ENCODE assay signal across 22 cellular contexts in the genomic region with DNA sequence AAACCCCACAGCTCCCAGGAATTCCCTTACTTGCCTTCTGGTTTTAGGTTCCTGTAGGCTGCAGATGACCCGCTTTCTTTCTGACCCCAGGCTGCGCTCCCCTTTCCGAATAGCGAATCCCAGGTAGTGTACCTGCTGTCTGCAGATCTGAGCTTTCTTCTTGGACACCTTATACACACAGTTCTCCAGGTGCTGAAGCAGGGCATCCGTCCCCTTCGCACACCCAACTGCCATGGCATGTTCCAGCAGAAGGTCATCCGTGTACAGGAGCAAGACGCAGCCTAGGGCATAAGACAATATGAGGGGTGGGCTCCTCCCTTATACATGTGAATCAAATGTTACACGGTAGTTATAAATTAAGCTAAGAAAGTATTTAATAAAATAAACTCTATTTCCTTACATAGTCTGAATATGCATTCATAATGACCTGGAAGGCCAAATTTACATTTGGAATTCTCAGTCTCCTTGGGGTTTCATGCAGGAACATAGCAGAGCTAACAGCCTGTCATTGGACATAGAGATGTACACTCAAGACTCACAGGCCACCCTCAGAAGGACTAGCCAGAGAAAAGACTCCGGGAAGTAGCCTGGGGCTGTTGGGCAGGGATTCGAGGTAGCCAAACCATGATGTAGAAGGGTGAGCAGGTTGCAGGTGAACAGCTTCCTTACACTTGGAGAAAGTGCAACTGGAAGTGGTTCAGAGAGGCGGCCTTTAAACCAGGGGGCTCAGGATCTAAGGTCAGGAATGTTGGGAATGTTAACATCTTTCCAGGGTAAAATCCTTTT.
"Had no signal": no experiment of that assay in that cellular context is flagged by ENCODE, and none has a peak within 500 bp of the region (broad histone marks: within the 10 kb centered on the region; RNA-seq: fewer than 3 reads in every experiment).

No MANE protein-coding gene starts in this region.

- H3K27ac ChIP-seq: HL-60, SJSA1, SK-N-MC had no signal

- FAIRE-seq: RCC 7860 had no signal

- H3K27me3 ChIP-seq: MG63, SJSA1 had no signal

- DNase-seq: Karpas-422, KG1, MG63, NCI-H1092 treated with DMSO at 0.1 percent for 48 hours, NCI-H1436, NCI-H187, NCI-H2029, NCI-H2081 treated with DMSO at 0.1 percent for 48 hours, NCI-H2171, NCI-H226, NCI-H446, NCI-H510A, NCI-H524 treated with DMSO at 0.1 percent for 48 hours, NCI-H69, NCI-H774, Right ventricle myocardium superior, RPMI8226, SIG-M5 had no signal

- H3K4me3 ChIP-seq: MG63, SJSA1, SK-N-MC had no signal

- H3K4me1 ChIP-seq: SJSA1 had no signal

- H3K9me3 ChIP-seq: MG63, SJSA1 had no signal

- H3K36me3 ChIP-seq: MG63, SJSA1 had no signal
